9 cellular contexts compared by ENCODE assay signal in genomic region chr2:231228223-231228622, GRCh38. TPM values are rescaled to one million over a fixed set of nuclear protein-coding genes. Genes with fewer than 3 reads are reported as not detected.
DNase-seq lines count a peak whose midpoint lies in the region; ATAC-seq and TF ChIP-seq lines count a peak whose summit lies in the region.
"Had no signal": no experiment of that assay in that cellular context is flagged by ENCODE, and none has a peak within 500 bp of the region (broad histone marks: within the 10 kb centered on the region; RNA-seq: fewer than 3 reads in every experiment).

No MANE protein-coding gene starts in this region.

- H3K27me3 Mint-ChIP-seq in activated B cell treated with CpG ODN at 0.5 μM for 24 hours (no peaks in the 10 kb centered on the region), T-helper 17 cell (no peaks in the 10 kb centered on the region)

- H3K4me1 Mint-ChIP-seq in activated B cell treated with CpG ODN at 0.5 μM for 24 hours (peaks cover 24% of the 10 kb centered on the region), T-helper 17 cell (peaks cover 2% of the 10 kb centered on the region)

- POLR2A ChIA-PET in activated B cell treated with CpG ODN at 0.5 μM for 24 hours (lab: Charles Lee): interaction anchor here (1.3 to 2.1 kb wide), 4 partner anchors 166 to 224 kb away, joined by 3 to 9 read pairs (median 6); partner anchors contain the start of gene B3GNT7

- H3K9me3 Mint-ChIP-seq in activated B cell treated with CpG ODN at 0.5 μM for 24 hours: no peaks in the 10 kb centered on the region
- H3K9me3 Mint-ChIP-seq: neural crest cell had no signal

- TF ChIP-seq CTCF in right atrium auricular region (IDR thresholded peaks at IDR 0.05) (no peak), activated B cell treated with CpG ODN at 0.5 μM for 24 hours (IDR thresholded peaks at IDR 0.05) (no peak), foreskin keratinocyte (conservative IDR thresholded peaks at IDR 0.05) (no peak), WERI-Rb-1 (IDR thresholded peaks at IDR 0.05; ENCODE audit: low read depth, low read length) (no peak)

- no peaks in the 10 kb centered on the region for H3K36me3 Mint-ChIP-seq in activated B cell treated with CpG ODN at 0.5 μM for 24 hours (ENCODE audit: low read depth)
- H3K36me3 Mint-ChIP-seq in T-helper 17 cell (ENCODE audit: low read depth): no peaks in the 10 kb centered on the region

- no peaks in the 10 kb centered on the region for H3K27me3 ChIP-seq in right atrium auricular region
- no peaks in the 10 kb centered on the region for H3K27me3 ChIP-seq in aorta (ENCODE audit: control insufficient read depth in 1 of 2, insufficient read depth in 2 of 2, low read length in 1 of 2)
- H3K27me3 ChIP-seq in foreskin keratinocyte: no peaks in the 10 kb centered on the region
- H3K27me3 ChIP-seq in WERI-Rb-1 (ENCODE audit: insufficient read depth, low read depth, severe bottlenecking): no peaks in the 10 kb centered on the region

- WGBS in aorta, 2 donors: 90 to 93% methylated on average over 9 of the region's 9 CpGs

- H3K4me3 ChIP-seq in right atrium auricular region (no peak overlapping the region), aorta (ENCODE audit: low read length in 2 of 2) (no peak overlapping the region), WERI-Rb-1 (ENCODE audit: low read depth, low read length) (no peak overlapping the region)

- DNase-seq in left ventricle myocardium superior (no peak), right atrium auricular region (ENCODE audit: low spot score) (no peak), activated B cell treated with CpG ODN at 0.5 μM for 24 hours (peak; percentile 18), aorta (no peak), T-helper 17 cell (no peak), foreskin keratinocyte (no peak), WERI-Rb-1 (no peak)

- intact Hi-C loops in left ventricle myocardium superior (cut with micrococcal nuclease): loop anchor here (5.0 kb wide), 1 partner anchor 184 kb away; no protein-coding TSS in a partner anchor
- intact Hi-C loops in activated B cell treated with CpG ODN at 0.5 μM for 24 hours (cut with micrococcal nuclease): loop anchor here (5.0 kb wide), 2 partner anchors 329 to 374 kb away; no protein-coding TSS in a partner anchor
- intact Hi-C loops in aorta (cut with DNase I): loop anchor here (5.0 to 10.0 kb wide), 3 partner anchors 126 to 187 kb away; no protein-coding TSS in a partner anchor

- ATAC-seq in left ventricle myocardium superior (peak; percentile 11), HG03066 (IDR thresholded peaks at IDR 0.05; ENCODE audit: low read depth, unreplicated experiment) (peak; percentile 70), activated B cell treated with CpG ODN at 0.5 μM for 24 hours (ENCODE audit: low read depth) (peak; percentile 71), aorta (ENCODE audit: low FRiP score) (peak; percentile 37), T-helper 17 cell (no peak), foreskin keratinocyte (no peak)

- H3K4me3 Mint-ChIP-seq in activated B cell treated with CpG ODN at 0.5 μM for 24 hours: no peak overlapping the region
- H3K4me3 Mint-ChIP-seq in T-helper 17 cell: no peak overlapping the region
- H3K4me3 Mint-ChIP-seq: neural crest cell had no signal

- H3K27ac ChIP-seq in right atrium auricular region (no peak overlapping the region), aorta (ENCODE audit: low read depth in 1 of 2, low read length in 2 of 2) (no peak overlapping the region), foreskin keratinocyte (no peak overlapping the region), WERI-Rb-1 (no peak overlapping the region)

- no peaks in the 10 kb centered on the region for H3K36me3 ChIP-seq in right atrium auricular region
- peaks cover 0 to 1% of the 10 kb centered on the region in 2 donors for H3K36me3 ChIP-seq in aorta (ENCODE audit: control insufficient read depth in 1 of 2, insufficient read depth in 2 of 2, low read length in 1 of 2)
- peaks cover 6% of the 10 kb centered on the region for H3K36me3 ChIP-seq in WERI-Rb-1

- CTCF ChIA-PET in activated B cell treated with CpG ODN at 0.5 μM for 24 hours (lab: Charles Lee): interaction anchor here (0.8 to 4.0 kb wide), 20 partner anchors 11 to 404 kb away, joined by 3 to 50 read pairs (median 6); no protein-coding TSS in a partner anchor

- H3K27ac Mint-ChIP-seq in activated B cell treated with CpG ODN at 0.5 μM for 24 hours: no peak overlapping the region
- H3K27ac Mint-ChIP-seq in T-helper 17 cell: no peak overlapping the region

- H3K9me3 ChIP-seq in right atrium auricular region: no peaks in the 10 kb centered on the region
- no peaks in the 10 kb centered on the region for H3K9me3 ChIP-seq in aorta (ENCODE audit: control insufficient read depth, low read length)
- H3K9me3 ChIP-seq in T-helper 17 cell (ENCODE audit: control insufficient read depth, low read length, poor library complexity, severe bottlenecking): no peaks in the 10 kb centered on the region
- H3K9me3 ChIP-seq in WERI-Rb-1 (ENCODE audit: severe bottlenecking): no peaks in the 10 kb centered on the region

- H3K4me1 ChIP-seq in right atrium auricular region: no peaks in the 10 kb centered on the region
- peaks cover 0 to under 1% of the 10 kb centered on the region in 2 donors for H3K4me1 ChIP-seq in aorta (ENCODE audit: control insufficient read depth in 1 of 2, insufficient read depth in 2 of 2, low read length in 2 of 2)
- no peaks in the 10 kb centered on the region for H3K4me1 ChIP-seq in foreskin keratinocyte

RNA-seq across cellular contexts. Expression of gene ARMC9, which starts 29.8 kb away (rescaled TPM):
- 2.3 TPM for total RNA-seq in left ventricle myocardium superior
- 1 to 10 TPM; 2.0 to 2.9 TPM for total RNA-seq in right atrium auricular region
- total RNA-seq in activated B cell treated with CpG ODN at 0.5 μM for 24 hours: 9.0 and 9.5 TPM in 2 replicates
- total RNA-seq in aorta: 10 to 100 TPM; 50.7 to 86.8 TPM
- polyA plus RNA-seq in aorta: 10 to 100 TPM in 1 of 2 donors, 1 to 10 TPM in 1; 6.9 to 10.5 TPM
- total RNA-seq in T-helper 17 cell: under 1 TPM; 0.37 to 0.73 TPM
- total RNA-seq in foreskin keratinocyte: 13.4 and 15.4 TPM in 2 replicates
- 9.1 and 11.0 TPM in 2 replicates for polyA plus RNA-seq in foreskin keratinocyte

Comparison
In these comparisons a context has a peak if more than half of its experiments do, and no peak if none do; other contexts are left out.
1. ATAC-seq: peak in left ventricle myocardium superior (single experiment), HG03066 (single experiment), activated B cell treated with CpG ODN at 0.5 μM for 24 hours (single experiment) and aorta (single experiment); none in T-helper 17 cell (single experiment) and foreskin keratinocyte (single experiment).